Comparison of ENCODE assay signal across 24 cellular contexts in the genomic region with DNA sequence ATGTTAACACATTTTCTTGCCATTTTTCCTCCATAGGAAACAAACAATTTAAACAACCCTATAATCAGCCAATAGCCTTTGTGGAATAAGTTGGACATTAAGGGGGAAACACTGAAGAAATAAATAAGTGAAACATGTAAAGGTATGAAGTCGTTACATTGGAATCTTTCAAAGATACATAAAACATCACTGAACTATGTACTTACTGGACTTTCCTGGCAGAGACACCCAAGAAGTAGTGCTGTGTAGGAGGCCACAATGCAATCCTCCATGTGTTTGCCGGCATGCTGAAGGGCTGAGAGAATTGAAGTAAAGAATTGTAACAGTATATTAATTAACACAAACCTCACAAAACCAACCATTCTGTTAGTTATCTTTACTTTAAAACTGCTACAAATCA.
DNase-seq lines count a peak whose midpoint lies in the region; ATAC-seq and TF ChIP-seq lines count a peak whose summit lies in the region.
"Had no signal": no experiment of that assay in that cellular context is flagged by ENCODE, and none has a peak within 500 bp of the region (broad histone marks: within the 10 kb centered on the region; RNA-seq: fewer than 3 reads in every experiment).

No MANE protein-coding gene starts in this region.

- peak overlapping the region; percentile 22 for H3K27ac Mint-ChIP-seq in activated T-helper 17 cell treated with anti-CD3 and anti-CD28 coated beads, Interleukin-2, amount 50 U/mL, for 72 hours
- no peak overlapping the region for H3K27ac Mint-ChIP-seq in effector memory CD8-positive, alpha-beta T cell
- H3K27ac Mint-ChIP-seq: activated CD8-positive, alpha-beta T cell treated with anti-CD3 and anti-CD28 coated beads, Interleukin-2, amount 10 ng/mL, durations not matched to agents 7 days and 5 days; H9; naive B cell had no signal

- H3K4me1 ChIP-seq in osteoblast (ENCODE audit: insufficient read depth, low read length): peaks cover 26% of the 10 kb centered on the region
- H3K4me1 ChIP-seq: SJSA1 had no signal

- peaks cover 19% of the 10 kb centered on the region for H3K4me1 Mint-ChIP-seq in activated T-helper 17 cell treated with anti-CD3 and anti-CD28 coated beads, Interleukin-2, amount 50 U/mL, for 72 hours
- H3K4me1 Mint-ChIP-seq in effector memory CD8-positive, alpha-beta T cell (ENCODE audit: low read depth in 2 of 2): peaks cover 8 to 24% of the 10 kb centered on the region in 2 donors

- H3K4me2 ChIP-seq in osteoblast (ENCODE audit: insufficient read depth, low read length): no peak overlapping the region
- H3K4me2 ChIP-seq: BLaER1 treated with 17β-estradiol and CSF1 and Interleukin-3, amounts not matched to agents 10 nM and 100 nM; PC-9 had no signal

- H3K4me3 Mint-ChIP-seq in activated T-helper 17 cell treated with anti-CD3 and anti-CD28 coated beads, Interleukin-2, amount 50 U/mL, for 72 hours: no peak overlapping the region
- no peak overlapping the region for H3K4me3 Mint-ChIP-seq in effector memory CD8-positive, alpha-beta T cell
- H3K4me3 Mint-ChIP-seq: activated CD8-positive, alpha-beta T cell treated with anti-CD3 and anti-CD28 coated beads, Interleukin-2, amount 10 ng/mL, durations not matched to agents 7 days and 5 days; activated T-cell treated with anti-CD3 and anti-CD28 coated beads, Interleukin-2, amount 50 U/mL, for 4 hours; H9; naive B cell; stimulated activated naive CD8-positive, alpha-beta T cell treated with anti-CD3 and anti-CD28 coated beads, Interleukin-15, amount 100 ng/mL, for 72 hours had no signal

- H3K9me3 ChIP-seq in osteoblast (ENCODE audit: low read depth, low read length): no peaks in the 10 kb centered on the region
- H3K9me3 ChIP-seq: BLaER1 treated with 17β-estradiol and CSF1 and Interleukin-3, amounts not matched to agents 10 nM and 100 nM; heart right ventricle; pancreas; SJSA1; transverse colon had no signal

- no peaks in the 10 kb centered on the region for H3K9me3 Mint-ChIP-seq in activated T-helper 17 cell treated with anti-CD3 and anti-CD28 coated beads, Interleukin-2, amount 50 U/mL, for 72 hours
- H3K9me3 Mint-ChIP-seq in effector memory CD8-positive, alpha-beta T cell: no peaks in the 10 kb centered on the region
- H3K9me3 Mint-ChIP-seq: activated naive CD4-positive, alpha-beta T cell treated with anti-CD3 and anti-CD28 coated beads, Interleukin-2, amount 50 U/mL, for 72 hours; activated T-cell treated with anti-CD3 and anti-CD28 coated beads, Interleukin-2, amount 50 U/mL, for 4 hours; H9; naive B cell; stimulated activated naive CD8-positive, alpha-beta T cell treated with anti-CD3 and anti-CD28 coated beads, Interleukin-15, amount 100 ng/mL, for 72 hours had no signal

- TF ChIP-seq CTCF in osteoblast (IDR thresholded peaks at IDR 0.05; ENCODE audit: extremely low read depth, low read depth, low read length): no peak

- H3K4me3 ChIP-seq in osteoblast (ENCODE audit: insufficient read depth, low read length): no peak overlapping the region
- H3K4me3 ChIP-seq: BLaER1 treated with 17β-estradiol and CSF1 and Interleukin-3, amounts not matched to agents 10 nM and 100 nM; dorsolateral prefrontal cortex; heart right ventricle; pancreas; PC-9; SJSA1; transverse colon had no signal

- H2AFZ ChIP-seq in osteoblast (ENCODE audit: low read length): no peak overlapping the region
- H2AFZ ChIP-seq: PC-9 had no signal

- peaks cover 53% of the 10 kb centered on the region for H3K36me3 ChIP-seq in osteoblast (ENCODE audit: insufficient read depth, low read length)

- DNase-seq in EH (ENCODE audit: low read depth): peak; percentile 55
- DNase-seq in fibroblast of peridontal ligament (ENCODE audit: extremely low read depth): peak; percentile 9
- no peak for DNase-seq in osteoblast (ENCODE audit: insufficient read length, low spot score, missing footprints)
- no peak for DNase-seq in GF-D8 (lab: John Stamatoyannopoulos, UW)
- DNase-seq in effector memory CD8-positive, alpha-beta T cell: no peak
- DNase-seq: activated CD8-positive, alpha-beta T cell treated with anti-CD3 and anti-CD28 coated beads, Interleukin-2, amount 10 ng/mL, durations not matched to agents 7 days and 5 days; activated T-cell treated with anti-CD3 and anti-CD28 coated beads, Interleukin-2, amount 50 U/mL, for 4 hours; dorsolateral prefrontal cortex; H9; heart right ventricle; islet precursor cell; naive B cell; NCI-H1694 treated with DMSO at 0.1 percent for 48 hours; NCI-H345; pancreas; PC-9; stimulated activated naive CD8-positive, alpha-beta T cell treated with anti-CD3 and anti-CD28 coated beads, Interleukin-15, amount 100 ng/mL, for 72 hours; transverse colon had no signal

- no peaks in the 10 kb centered on the region for H3K27me3 Mint-ChIP-seq in activated T-helper 17 cell treated with anti-CD3 and anti-CD28 coated beads, Interleukin-2, amount 50 U/mL, for 72 hours
- no peaks in the 10 kb centered on the region for H3K27me3 Mint-ChIP-seq in effector memory CD8-positive, alpha-beta T cell
- H3K27me3 Mint-ChIP-seq: naive B cell; stimulated activated naive CD8-positive, alpha-beta T cell treated with anti-CD3 and anti-CD28 coated beads, Interleukin-15, amount 100 ng/mL, for 72 hours had no signal

- peaks cover 12% of the 10 kb centered on the region for H3K79me2 ChIP-seq in osteoblast (ENCODE audit: insufficient read depth, low read length)

- H3K27me3 ChIP-seq in osteoblast (ENCODE audit: insufficient read depth, low read length): no peaks in the 10 kb centered on the region
- H3K27me3 ChIP-seq: BLaER1 treated with 17β-estradiol and CSF1 and Interleukin-3, amounts not matched to agents 10 nM and 100 nM; dorsolateral prefrontal cortex; heart right ventricle; pancreas; SJSA1; transverse colon had no signal

- peaks cover 99% of the 10 kb centered on the region for H3K36me3 Mint-ChIP-seq in activated T-helper 17 cell treated with anti-CD3 and anti-CD28 coated beads, Interleukin-2, amount 50 U/mL, for 72 hours (ENCODE audit: low read depth)
- peaks cover 86% of the 10 kb centered on the region for H3K36me3 Mint-ChIP-seq in effector memory CD8-positive, alpha-beta T cell (ENCODE audit: insufficient read depth)

- peak overlapping the region; percentile 47 for H3K27ac ChIP-seq in osteoblast (ENCODE audit: low read depth, low read length)
- H3K27ac ChIP-seq: BLaER1 treated with 17β-estradiol and CSF1 and Interleukin-3, amounts not matched to agents 10 nM and 100 nM; dorsolateral prefrontal cortex; heart right ventricle; PC-9; SJSA1; transverse colon had no signal

- no peak for ATAC-seq in activated T-helper 17 cell treated with anti-CD3 and anti-CD28 coated beads, Interleukin-2, amount 50 U/mL, for 72 hours (replicated peaks)
- ATAC-seq in GM21528 (IDR thresholded peaks at IDR 0.05; ENCODE audit: low FRiP score, unreplicated experiment) (no peak), GM19452 (IDR thresholded peaks at IDR 0.05; ENCODE audit: unreplicated experiment) (no peak)
- no peak for ATAC-seq in effector memory CD8-positive, alpha-beta T cell (replicated peaks)
- ATAC-seq: activated CD8-positive, alpha-beta T cell treated with anti-CD3 and anti-CD28 coated beads, Interleukin-2, amount 10 ng/mL, durations not matched to agents 7 days and 5 days; activated naive CD4-positive, alpha-beta T cell treated with anti-CD3 and anti-CD28 coated beads, Interleukin-2, amount 50 U/mL, for 72 hours; activated T-cell treated with anti-CD3 and anti-CD28 coated beads, Interleukin-2, amount 50 U/mL, for 4 hours; heart right ventricle; pancreas; stimulated activated naive CD8-positive, alpha-beta T cell treated with anti-CD3 and anti-CD28 coated beads, Interleukin-15, amount 100 ng/mL, for 72 hours had no signal

- peaks cover 3% of the 10 kb centered on the region for H4K20me1 ChIP-seq in osteoblast (ENCODE audit: insufficient read depth, low read length)

Comparison
In these comparisons a context has a peak if more than half of its experiments do, and no peak if none do; other contexts are left out.
1. DNase-seq: peak in EH (single experiment) and fibroblast of peridontal ligament (single experiment); none in osteoblast (single experiment), GF-D8 (single experiment) and effector memory CD8-positive, alpha-beta T cell (0 of 3).